ENCODE assay signal across 17 cellular contexts in genomic region chr3:53974314-53974713, GRCh38.
DNase-seq lines count a peak whose midpoint lies in the region; FAIRE-seq and TF ChIP-seq lines count a peak whose summit lies in the region.
"Had no signal": no experiment of that assay in that cellular context is flagged by ENCODE, and none has a peak within 500 bp of the region (broad histone marks: within the 10 kb centered on the region; RNA-seq: fewer than 3 reads in every experiment).

No MANE protein-coding gene starts in this region.

- FAIRE-seq in GM12891 (lab: Jason Lieb, UNC): no peak

- in situ Hi-C loops in G401 (cut with HindIII; ENCODE audit: low sequenced_read_pairs): no loop called here

- peak; percentile 79 for DNase-seq in DMS 273 (lab: John Stamatoyannopoulos, UW; ENCODE audit: unreplicated experiment)
- DNase-seq in M059J (ENCODE audit: low read depth): peak; percentile 4
- peak; percentile 93 for DNase-seq in OCI-M1 (lab: John Stamatoyannopoulos, UW)
- DNase-seq in myocyte (ENCODE audit: low read depth): peak; percentile 4
- DNase-seq in head of caudate nucleus: no peak
- no peak for DNase-seq in G401 (ENCODE audit: low spot score)
- DNase-seq in GM12891 (ENCODE audit: insufficient read length, low spot score): no peak
- DNase-seq: AML-193, Caco-2, DMS79, GF-D8, GOT3, KG1, NCI-H2029 treated with DMSO at 0.1 percent for 48 hours, NCI-H446, NCI-H774, SW 1271 had no signal

- intact Hi-C loops in head of caudate nucleus (cut with DNase I): no loop called here

- no peak for TF ChIP-seq POLR2A in GM12891 (IDR thresholded peaks at IDR 0.05; ENCODE audit: low read depth, low read length)

TF ChIP-seq in GM12891, 5 proteins besides CTCF, POLR2A, EP300 and RAD21:
- no peak for TF ChIP-seq TAF1 (IDR thresholded peaks at IDR 0.05; ENCODE audit: low read depth, low read length)
- TF ChIP-seq PAX5 (IDR thresholded peaks at IDR 0.05; ENCODE audit: insufficient read depth, low read length, severe bottlenecking): no peak
- no peak for TF ChIP-seq SPI1 (IDR thresholded peaks at IDR 0.05; ENCODE audit: low read depth, low read length)
- no peak for TF ChIP-seq POU2F2 (IDR thresholded peaks at IDR 0.05; ENCODE audit: low read depth, low read length)
- TF ChIP-seq POLR2AphosphoS5 (IDR thresholded peaks at IDR 0.05; ENCODE audit: low read depth, low read length): no peak
TF ChIP-seq in GM12891: peak in this region for 0.

Comparison
In these comparisons a context has a peak if more than half of its experiments do, and no peak if none do; other contexts are left out.
1. DNase-seq: peak in DMS 273 (single experiment), M059J (single experiment), OCI-M1 (single experiment) and myocyte (single experiment); none in head of caudate nucleus (0 of 42), G401 (single experiment) and GM12891 (single experiment).